In the genomic region with DNA sequence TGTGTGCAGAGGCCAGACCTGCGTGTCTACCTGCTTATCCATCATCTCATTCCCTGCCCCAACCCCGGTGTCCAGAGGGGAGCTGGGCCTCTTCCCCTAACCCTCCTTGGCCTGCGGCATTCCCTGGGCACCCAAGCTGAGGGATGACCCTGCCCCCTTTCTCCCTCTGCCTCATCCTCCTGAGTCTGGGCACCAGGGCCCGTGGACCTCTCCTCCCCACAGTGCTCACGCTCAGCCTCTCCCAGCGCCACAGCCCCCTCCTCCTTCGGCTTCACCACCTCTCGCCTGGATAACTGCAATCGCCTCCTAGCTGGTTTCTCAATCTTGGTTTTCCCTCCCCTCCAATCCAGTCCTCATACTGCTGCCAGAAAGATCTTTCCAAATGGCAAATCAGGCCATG, we compare ENCODE assay signal across 19 cellular contexts.
"Had no signal": no experiment of that assay in that cellular context is flagged by ENCODE, and none has a peak within 500 bp of the region (broad histone marks: within the 10 kb centered on the region; RNA-seq: fewer than 3 reads in every experiment).

No MANE protein-coding gene starts in this region.

- H3K9me3 ChIP-seq: gastrocnemius medialis, mucosa of descending colon, ovary, sigmoid colon, spleen had no signal

- H3K79me2 ChIP-seq: hepatocyte had no signal

- DNase-seq: activated CD4-positive, alpha-beta T cell treated with anti-CD3 and anti-CD28 coated beads, Interleukin-2, amount 10 ng/mL, durations not matched to agents 24 days and 14 days; activated CD4-positive, CD25-positive, alpha-beta regulatory T cell; activated CD8-positive, alpha-beta memory T cell treated with anti-CD3 and anti-CD28 coated beads for 24 hours; activated naive CD4-positive, alpha-beta T cell; amygdala; brain microvascular endothelial cell; dermis blood vessel endothelial cell; effector memory CD8-positive, alpha-beta T cell; gastrocnemius medialis; mucosa of descending colon; naive thymus-derived CD4-positive, alpha-beta T cell; ovary; sigmoid colon; spleen; SW 1271 had no signal

- H3K27ac Mint-ChIP-seq: activated CD4-positive, alpha-beta T cell treated with anti-CD3 and anti-CD28 coated beads, Interleukin-2, amount 10 ng/mL, durations not matched to agents 24 days and 14 days; activated T-helper 1 cell treated with anti-CD3 and anti-CD28 coated beads, Interleukin-12 subunit alpha, Interleukin-12 subunit beta, Interleukin-2, Interleukin-4 antibody, amounts not matched to agents 30 ng/mL and 10 ng/mL and 1 ng/mL, durations not matched to agents 14 hours and 24 hours and 36 hours; T-helper 2 cell treated with Interferon-gamma antibody and Interleukin-4, amounts not matched to agents 5 μg/mL and 100 μg/mL, for 36 hours had no signal

- H3K36me3 Mint-ChIP-seq: naive thymus-derived CD4-positive, alpha-beta T cell had no signal

- H3K27me3 ChIP-seq: brain microvascular endothelial cell, gastrocnemius medialis, hepatocyte, ovary, sigmoid colon, spleen had no signal

- H3K4me3 Mint-ChIP-seq: activated CD4-positive, alpha-beta T cell treated with anti-CD3 and anti-CD28 coated beads, Interleukin-2, amount 10 ng/mL, durations not matched to agents 24 days and 14 days; activated T-helper 1 cell treated with anti-CD3 and anti-CD28 coated beads, Interleukin-12 subunit alpha, Interleukin-12 subunit beta, Interleukin-2, Interleukin-4 antibody, amounts not matched to agents 30 ng/mL and 10 ng/mL and 1 ng/mL, durations not matched to agents 14 hours and 24 hours and 36 hours; effector memory CD8-positive, alpha-beta T cell; T-helper 2 cell treated with Interferon-gamma antibody and Interleukin-4, amounts not matched to agents 5 μg/mL and 100 μg/mL, for 36 hours had no signal

- H3K9me3 Mint-ChIP-seq: activated CD4-positive, alpha-beta T cell treated with anti-CD3 and anti-CD28 coated beads, Interleukin-2, amount 10 ng/mL, durations not matched to agents 24 days and 14 days; activated T-helper 1 cell treated with anti-CD3 and anti-CD28 coated beads, Interleukin-12 subunit alpha, Interleukin-12 subunit beta, Interleukin-2, Interleukin-4 antibody, amounts not matched to agents 30 ng/mL and 10 ng/mL and 1 ng/mL, durations not matched to agents 14 hours and 24 hours and 36 hours; effector memory CD8-positive, alpha-beta T cell; naive thymus-derived CD4-positive, alpha-beta T cell; T-helper 2 cell treated with Interferon-gamma antibody and Interleukin-4, amounts not matched to agents 5 μg/mL and 100 μg/mL, for 36 hours had no signal

- H3K27me3 Mint-ChIP-seq: activated CD4-positive, alpha-beta T cell treated with anti-CD3 and anti-CD28 coated beads, Interleukin-2, amount 10 ng/mL, durations not matched to agents 24 days and 14 days had no signal

- ATAC-seq: effector memory CD8-positive, alpha-beta T cell; gastrocnemius medialis; left lobe of liver; mucosa of descending colon had no signal

- H3K4me3 ChIP-seq: gastrocnemius medialis, hepatocyte, mucosa of descending colon, ovary, sigmoid colon, spleen had no signal

- H3K36me3 ChIP-seq: brain microvascular endothelial cell, gastrocnemius medialis, ovary, sigmoid colon, spleen had no signal

- H3K27ac ChIP-seq: brain microvascular endothelial cell, gastrocnemius medialis, hepatocyte, ovary, sigmoid colon had no signal

- H3K4me2 ChIP-seq: hepatocyte had no signal
